8 cellular contexts compared by ENCODE assay signal in genomic region chr4:184347251-184348239, GRCh38.
DNase-seq lines count a peak whose midpoint lies in the region; ATAC-seq and TF ChIP-seq lines count a peak whose summit lies in the region.

No MANE protein-coding gene starts in this region.

- no peak for TF ChIP-seq CTCF in choroid plexus epithelial cell (conservative IDR thresholded peaks at IDR 0.05; ENCODE audit: low read depth, low read length)
- no peak for TF ChIP-seq CTCF in BE2C (IDR thresholded peaks at IDR 0.05; ENCODE audit: low read depth, low read length)

- H3K9me3 Mint-ChIP-seq in memory B cell, result no peaks in the 10 kb centered on the region

- H3K27me3 Mint-ChIP-seq in memory B cell, result peaks cover 5% of the 10 kb centered on the region

- H3K4me3 Mint-ChIP-seq in memory B cell, result peak overlapping the region; percentile 89

- peak; percentile 68 for ATAC-seq in GM18520 (IDR thresholded peaks at IDR 0.05; ENCODE audit: unreplicated experiment)
- ATAC-seq in HG02763 (IDR thresholded peaks at IDR 0.05; ENCODE audit: unreplicated experiment), result peak; percentile 70
- ATAC-seq in memory B cell (ENCODE audit: low read depth), result peak; percentile 69

- no peaks in the 10 kb centered on the region for H3K36me3 ChIP-seq in BE2C

- H3K27ac Mint-ChIP-seq in memory B cell, result peak overlapping the region; percentile 36

- H3K36me3 Mint-ChIP-seq in memory B cell, result no peaks in the 10 kb centered on the region

- H3K4me3 ChIP-seq in choroid plexus epithelial cell (ENCODE audit: low read depth, low read length) (no peak overlapping the region), BE2C (ENCODE audit: low read depth, low read length) (no peak overlapping the region)

- peaks cover 4% of the 10 kb centered on the region for H3K4me1 ChIP-seq in BE2C

- DNase-seq in NCI-H187 treated with DMSO at 0.1 percent for 48 hours (lab: John Stamatoyannopoulos, UW), result peak; percentile 74
- DNase-seq in choroid plexus epithelial cell (ENCODE audit: low read depth), result peak; percentile 88
- DNase-seq in memory B cell (ENCODE audit: low spot score in 2 of 2), result peak in 1 of 2 donors; percentile 35
- no peak for DNase-seq in hippocampal formation (lab: John Stamatoyannopoulos, UW)
- no peak for DNase-seq in activated CD4-positive, CD25-positive, alpha-beta regulatory T cell treated with anti-CD3 and anti-CD28 coated beads, Interleukin-2, amount 50 U/mL, for 72 hours
- no peak for DNase-seq in BE2C

- H3K9me3 ChIP-seq in BE2C, result no peaks in the 10 kb centered on the region

- H3K27me3 ChIP-seq in BE2C, result no peaks in the 10 kb centered on the region

- H3K4me1 Mint-ChIP-seq in memory B cell, result peaks cover 65% of the 10 kb centered on the region

Comparison
In these comparisons a context has a peak if more than half of its experiments do, and no peak if none do; other contexts are left out.
1. DNase-seq: peak in NCI-H187 treated with DMSO at 0.1 percent for 48 hours (single experiment) and choroid plexus epithelial cell (single experiment); none in hippocampal formation (0 of 2), activated CD4-positive, CD25-positive, alpha-beta regulatory T cell treated with anti-CD3 and anti-CD28 coated beads, Interleukin-2, amount 50 U/mL, for 72 hours (single experiment) and BE2C (single experiment).
2. Peak in every context shown above with its lines, with median percentiles within 50 percentile points of each other: ATAC-seq.